In the genomic region with DNA sequence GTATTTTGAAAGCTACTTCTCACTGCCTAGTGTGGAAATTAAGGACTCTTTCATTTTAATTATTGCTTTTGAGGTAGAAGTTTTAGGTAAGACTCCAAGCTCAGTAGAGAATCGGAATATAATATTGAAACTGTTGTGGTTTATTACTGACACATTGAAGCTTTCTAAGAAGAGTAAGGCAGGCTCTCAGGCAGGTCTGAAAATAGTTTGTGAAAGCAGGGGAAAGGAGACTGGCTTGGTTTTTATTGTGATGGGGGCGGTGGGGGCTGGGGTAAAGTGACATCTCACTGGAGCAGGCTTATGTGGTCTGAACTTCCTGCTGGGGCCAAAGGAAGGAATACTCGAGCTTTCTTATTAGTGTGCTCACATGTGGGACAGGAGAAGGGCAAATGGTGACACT, we compare ENCODE assay signal across 12 cellular contexts.
DNase-seq lines count a peak whose midpoint lies in the region; ATAC-seq lines count a peak whose summit lies in the region.
"Had no signal": no experiment of that assay in that cellular context is flagged by ENCODE, and none has a peak within 500 bp of the region (broad histone marks: within the 10 kb centered on the region; RNA-seq: fewer than 3 reads in every experiment).

No MANE protein-coding gene starts in this region.

- peak overlapping the region; percentile 70 for H3K27ac Mint-ChIP-seq in activated naive CD8-positive, alpha-beta T cell treated with anti-CD3 and anti-CD28 coated beads for 36 hours
- H3K27ac Mint-ChIP-seq: brain had no signal

- peaks cover 9% of the 10 kb centered on the region for H3K27me3 Mint-ChIP-seq in activated naive CD8-positive, alpha-beta T cell treated with anti-CD3 and anti-CD28 coated beads for 36 hours
- H3K27me3 Mint-ChIP-seq: brain had no signal

- no peaks in the 10 kb centered on the region for H3K36me3 Mint-ChIP-seq in activated naive CD8-positive, alpha-beta T cell treated with anti-CD3 and anti-CD28 coated beads for 36 hours
- H3K36me3 Mint-ChIP-seq: brain had no signal

- peak; percentile 16 for DNase-seq in activated naive CD8-positive, alpha-beta T cell treated with anti-CD3 and anti-CD28 coated beads for 36 hours
- no peak for DNase-seq in MV-4-11 (lab: John Stamatoyannopoulos, UW)
- no peak for DNase-seq in globus pallidus (ENCODE audit: low spot score)
- DNase-seq in retina = no peak
- no peak for DNase-seq in NCI-H510A treated with DMSO at 0.1 percent for 48 hours (lab: John Stamatoyannopoulos, UW)
- DNase-seq: activated CD8-positive, alpha-beta memory T cell treated with anti-CD3 and anti-CD28 coated beads for 24 hours; pancreas; Peyer's patch had no signal

- H3K9me3 Mint-ChIP-seq in activated naive CD8-positive, alpha-beta T cell treated with anti-CD3 and anti-CD28 coated beads for 36 hours = no peaks in the 10 kb centered on the region
- H3K9me3 Mint-ChIP-seq: brain had no signal

- H3K4me3 Mint-ChIP-seq in activated naive CD8-positive, alpha-beta T cell treated with anti-CD3 and anti-CD28 coated beads for 36 hours = no peak overlapping the region
- H3K4me3 Mint-ChIP-seq: brain had no signal

- H3K4me1 Mint-ChIP-seq in activated naive CD8-positive, alpha-beta T cell treated with anti-CD3 and anti-CD28 coated beads for 36 hours = peaks cover 16% of the 10 kb centered on the region
- H3K4me1 Mint-ChIP-seq: brain had no signal

- ATAC-seq in GM18870 (IDR thresholded peaks at IDR 0.05; ENCODE audit: unreplicated experiment) (peak; percentile 95), GM21528 (IDR thresholded peaks at IDR 0.05; ENCODE audit: low FRiP score, unreplicated experiment) (peak; percentile 95), HG03139 (IDR thresholded peaks at IDR 0.05; ENCODE audit: unreplicated experiment) (peak; percentile 78)
- ATAC-seq: pancreas had no signal
